ENCODE assay signal across 1 cellular context in genomic region chr4:150261571-150261970, GRCh38.
TF ChIP-seq lines count a peak whose summit lies in the region.

No MANE protein-coding gene starts in this region.

TF ChIP-seq in WTC11, 78 proteins besides CTCF, POLR2A, EP300 and RAD21 (continued from another document):
- TF ChIP-seq ATF6 (CRISPR knock-in tag; IDR thresholded peaks at IDR 0.05) (no peak), NFE2L1 (CRISPR knock-in tag; IDR thresholded peaks at IDR 0.05) (no peak), ZNF263 (CRISPR knock-in tag; IDR thresholded peaks at IDR 0.05; ENCODE audit: low read depth) (no peak), ZNF138 (CRISPR knock-in tag; conservative IDR thresholded peaks at IDR 0.05) (no peak)
TF ChIP-seq in WTC11: peak in this region for 0.
